ENCODE assay signal across 8 cellular contexts in genomic region chr15:38069001-38069400, GRCh38.
DNase-seq lines count a peak whose midpoint lies in the region; ATAC-seq and TF ChIP-seq lines count a peak whose summit lies in the region.

No MANE protein-coding gene starts in this region.

- no peak for TF ChIP-seq EP300 in ovary (IDR thresholded peaks at IDR 0.05)

- peaks cover 3% of the 10 kb centered on the region for H3K4me1 ChIP-seq in ovary (ENCODE audit: insufficient read depth)

- H3K27me3 Mint-ChIP-seq in effector memory CD8-positive, alpha-beta T cell = peaks cover 0 to 26% of the 10 kb centered on the region in 2 donors
- H3K27me3 Mint-ChIP-seq in natural killer cell (ENCODE audit: low read depth in 2 of 2) = peaks cover 10 to 43% of the 10 kb centered on the region in 2 donors

- H3K27me3 ChIP-seq in ovary = no peaks in the 10 kb centered on the region

- H3K27ac Mint-ChIP-seq in effector memory CD8-positive, alpha-beta T cell = peak overlapping the region; percentile 77 to 79
- H3K27ac Mint-ChIP-seq in natural killer cell = peak overlapping the region; percentile 21 to 82

- no peak overlapping the region for H3K4me3 ChIP-seq in ovary

- TF ChIP-seq CTCF in natural killer cell (IDR thresholded peaks at IDR 0.05) (no peak), ovary (IDR thresholded peaks at IDR 0.05) (no peak)

- TF ChIP-seq POLR2A in ovary (IDR thresholded peaks at IDR 0.05) = no peak

- no peaks in the 10 kb centered on the region for H3K9me3 ChIP-seq in ovary

- WGBS in ovary, 3 donors = 8 to 17% (median 12%) methylated on average over 6 of the region's 6 CpGs

- ATAC-seq in GM19397 (IDR thresholded peaks at IDR 0.05; ENCODE audit: unreplicated experiment) = peak; percentile 60
- ATAC-seq in HG03378 (IDR thresholded peaks at IDR 0.05; ENCODE audit: unreplicated experiment) = peak; percentile 92
- ATAC-seq in effector memory CD8-positive, alpha-beta T cell (replicated peaks) = peak; percentile 69
- peak; percentile 59 to 69 (median 64) for ATAC-seq in natural killer cell

- H3K9me3 Mint-ChIP-seq in effector memory CD8-positive, alpha-beta T cell = no peaks in the 10 kb centered on the region
- no peaks in the 10 kb centered on the region for H3K9me3 Mint-ChIP-seq in natural killer cell

- peaks cover 17 to 18% of the 10 kb centered on the region in 2 donors for H3K4me1 Mint-ChIP-seq in effector memory CD8-positive, alpha-beta T cell (ENCODE audit: low read depth in 2 of 2)
- peaks cover 29 to 31% of the 10 kb centered on the region in 2 donors for H3K4me1 Mint-ChIP-seq in natural killer cell

- H3K27ac ChIP-seq in ovary = no peak overlapping the region

- peaks cover 5% of the 10 kb centered on the region for H3K36me3 Mint-ChIP-seq in effector memory CD8-positive, alpha-beta T cell (ENCODE audit: insufficient read depth)
- no peaks in the 10 kb centered on the region for H3K36me3 Mint-ChIP-seq in natural killer cell

- DNase-seq in DMS 273 treated with DMSO at 0.1 percent for 48 hours (lab: John Stamatoyannopoulos, UW) = peak; percentile 73
- peak; percentile 11 to 30 for DNase-seq in SHP77 (lab: John Stamatoyannopoulos, UW)
- peak in 1 of 3 experiments; percentile 15 for DNase-seq in effector memory CD8-positive, alpha-beta T cell
- DNase-seq in natural killer cell = no peak
- no peak for DNase-seq in DMS153 (lab: John Stamatoyannopoulos, UW)
- DNase-seq in ovary = no peak

- no peaks in the 10 kb centered on the region for H3K36me3 ChIP-seq in ovary

- intact Hi-C loops in natural killer cell (cut with micrococcal nuclease) = no loop called here
- intact Hi-C loops in ovary (cut with DNase I) = loop anchor here in 1 of 4 donors (10.0 kb wide), 1 partner anchor 186 kb away; the partner anchor contains the start of gene SPRED1

- H3K4me3 Mint-ChIP-seq in effector memory CD8-positive, alpha-beta T cell = peak overlapping the region; percentile 62 to 83
- no peak overlapping the region for H3K4me3 Mint-ChIP-seq in natural killer cell

Comparison
In these comparisons a context has a peak if more than half of its experiments do, and no peak if none do; other contexts are left out.
1. DNase-seq: peak in DMS 273 treated with DMSO at 0.1 percent for 48 hours (single experiment) and SHP77 (2 of 2); none in natural killer cell (single experiment), DMS153 (single experiment) and ovary (0 of 5).
2. Peak in every context shown above with its lines, with median percentiles within 50 percentile points of each other: ATAC-seq.